ENCODE assay signal across 10 cellular contexts in the genomic region with DNA sequence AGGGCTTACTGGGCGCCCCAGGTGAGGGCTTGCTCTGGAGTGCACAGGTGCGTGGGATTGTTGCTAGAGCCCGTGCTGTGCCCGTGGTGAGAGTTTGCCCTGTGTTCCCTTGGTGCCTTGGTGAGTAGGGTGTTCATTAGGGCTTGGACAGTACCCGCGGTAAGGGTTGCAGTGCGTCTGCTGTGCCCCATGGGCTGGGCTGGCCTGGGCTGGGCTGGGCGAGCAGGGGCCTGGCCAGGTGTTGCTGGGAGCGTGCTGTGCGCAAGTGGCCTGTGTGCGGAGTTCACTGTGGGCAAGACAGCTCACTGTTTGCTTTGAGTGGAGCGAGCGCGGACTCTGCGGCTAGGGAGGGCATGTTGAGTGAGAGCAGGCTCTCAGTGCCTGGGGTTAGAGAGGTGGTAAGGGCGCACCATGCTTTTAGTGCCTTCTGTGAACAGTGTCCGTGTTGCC. TPM values are rescaled to one million over a fixed set of nuclear protein-coding genes. Genes with fewer than 3 reads are reported as not detected.
DNase-seq lines count a peak whose midpoint lies in the region; ATAC-seq and TF ChIP-seq lines count a peak whose summit lies in the region.
"Had no signal": no experiment of that assay in that cellular context is flagged by ENCODE, and none has a peak within 500 bp of the region (broad histone marks: within the 10 kb centered on the region; RNA-seq: fewer than 3 reads in every experiment).

No MANE protein-coding gene starts in this region.

- no peak overlapping the region for H2BK15ac ChIP-seq in mesendoderm (replicated peaks; ENCODE audit: low read depth)

- H3K27ac ChIP-seq in coronary artery (no peak overlapping the region), mesendoderm (ENCODE audit: low read depth, low read length) (no peak overlapping the region)

- H2BK120ac ChIP-seq in mesendoderm (ENCODE audit: low read depth, low read length) = no peak overlapping the region

- no peak for DNase-seq in stimulated activated naive CD8-positive, alpha-beta T cell treated with anti-CD3 and anti-CD28 coated beads, Interleukin-15, Interleukin-2, amounts not matched to agents 100 U/mL and 50 U/mL, for 24 hours
- no peak for DNase-seq in coronary artery (ENCODE audit: low spot score)
- no peak for DNase-seq in mesendoderm
- DNase-seq in globus pallidus (ENCODE audit: low spot score) = no peak
- DNase-seq in NCI-H82 treated with DMSO at 0.1 percent for 48 hours (lab: John Stamatoyannopoulos, UW; ENCODE audit: unreplicated experiment) = no peak

- H3K36me3 Mint-ChIP-seq in stimulated activated naive CD8-positive, alpha-beta T cell treated with anti-CD3 and anti-CD28 coated beads, Interleukin-15, Interleukin-2, amounts not matched to agents 100 ng/mL and 50 ng/mL, for 24 hours (ENCODE audit: low read depth) = no peaks in the 10 kb centered on the region
- H3K36me3 Mint-ChIP-seq: type B pancreatic cell had no signal

- H3K56ac ChIP-seq in mesendoderm (ENCODE audit: low read length) = peak overlapping the region; percentile 44

- H3K36me3 ChIP-seq in mesendoderm (ENCODE audit: control insufficient read depth, insufficient read depth, low read length) = no peaks in the 10 kb centered on the region

- no peak overlapping the region for H3K4me2 ChIP-seq in mesendoderm (ENCODE audit: low read length)

- no peak for ATAC-seq in stimulated activated naive CD8-positive, alpha-beta T cell treated with anti-CD3 and anti-CD28 coated beads, Interleukin-15, Interleukin-2, amounts not matched to agents 100 U/mL and 50 U/mL, for 24 hours
- ATAC-seq in GM18505 (IDR thresholded peaks at IDR 0.05; ENCODE audit: unreplicated experiment) = no peak
- no peak for ATAC-seq in HG03439 (IDR thresholded peaks at IDR 0.05; ENCODE audit: unreplicated experiment)

- WGBS in mesendoderm (ENCODE audit: extremely low coverage, insufficient coverage, low lambda C conversion rate) = no CpG with 5 or more reads among the region's 17 CpGs

- H2AK5ac ChIP-seq in mesendoderm (ENCODE audit: low read length) = no peak overlapping the region

- H3K9ac ChIP-seq in mesendoderm (ENCODE audit: low read length) = no peak overlapping the region

- no peak overlapping the region for H2BK5ac ChIP-seq in mesendoderm (ENCODE audit: low read length)

- H3K27ac Mint-ChIP-seq in stimulated activated naive CD8-positive, alpha-beta T cell treated with anti-CD3 and anti-CD28 coated beads, Interleukin-15, Interleukin-2, amounts not matched to agents 100 ng/mL and 50 ng/mL, for 24 hours = no peak overlapping the region
- H3K27ac Mint-ChIP-seq: type B pancreatic cell had no signal

- no peaks in the 10 kb centered on the region for H3K79me1 ChIP-seq in mesendoderm (ENCODE audit: low read length)

- H3K27me3 Mint-ChIP-seq in stimulated activated naive CD8-positive, alpha-beta T cell treated with anti-CD3 and anti-CD28 coated beads, Interleukin-15, Interleukin-2, amounts not matched to agents 100 ng/mL and 50 ng/mL, for 24 hours = peaks cover 19% of the 10 kb centered on the region

- TF ChIP-seq POLR2A in GM18505 (IDR thresholded peaks at IDR 0.05; ENCODE audit: borderline replicate concordance, extremely low read depth, insufficient read depth, insufficient read length) = no peak

- H3K4me1 ChIP-seq in mesendoderm (ENCODE audit: control insufficient read depth, low read depth, low read length) = peaks cover 3% of the 10 kb centered on the region

- peaks cover 7% of the 10 kb centered on the region for H3K4me1 Mint-ChIP-seq in stimulated activated naive CD8-positive, alpha-beta T cell treated with anti-CD3 and anti-CD28 coated beads, Interleukin-15, Interleukin-2, amounts not matched to agents 100 ng/mL and 50 ng/mL, for 24 hours (ENCODE audit: low read depth)

- H3K27me3 ChIP-seq in mesendoderm (ENCODE audit: insufficient read depth, low read length, poor library complexity) = no peaks in the 10 kb centered on the region

- H3K4me3 ChIP-seq in coronary artery = peak overlapping the region; percentile 75
- H3K4me3 ChIP-seq in mesendoderm (ENCODE audit: low read length) = no peak overlapping the region

- no peaks in the 10 kb centered on the region for H3K9me3 Mint-ChIP-seq in stimulated activated naive CD8-positive, alpha-beta T cell treated with anti-CD3 and anti-CD28 coated beads, Interleukin-15, Interleukin-2, amounts not matched to agents 100 ng/mL and 50 ng/mL, for 24 hours
- H3K9me3 Mint-ChIP-seq: type B pancreatic cell had no signal

- no peak overlapping the region for H3K4ac ChIP-seq in mesendoderm (ENCODE audit: low read depth, low read length)

- H3K18ac ChIP-seq in mesendoderm (ENCODE audit: low read length) = no peak overlapping the region

- H3K4me3 Mint-ChIP-seq in stimulated activated naive CD8-positive, alpha-beta T cell treated with anti-CD3 and anti-CD28 coated beads, Interleukin-15, Interleukin-2, amounts not matched to agents 100 ng/mL and 50 ng/mL, for 24 hours = peak overlapping the region; percentile 70
- H3K4me3 Mint-ChIP-seq: type B pancreatic cell had no signal

- H4K5ac ChIP-seq in mesendoderm (ENCODE audit: low read length) = no peak overlapping the region

- H3K23ac ChIP-seq in mesendoderm (ENCODE audit: low read length) = no peak overlapping the region

- no peak for TF ChIP-seq CTCF in coronary artery (IDR thresholded peaks at IDR 0.05)

- no peak overlapping the region for H4K8ac ChIP-seq in mesendoderm (ENCODE audit: low read depth, low read length)

- no peaks in the 10 kb centered on the region for H3K79me2 ChIP-seq in mesendoderm (ENCODE audit: control insufficient read depth, insufficient read depth, low read length)

RNA-seq across cellular contexts. Expression of gene CR1L, which starts 0.7 kb away (rescaled TPM):
- 0.18 TPM for polyA plus RNA-seq in mesendoderm (2013, experiment 1 of 2)
- 0.11 TPM for polyA plus RNA-seq in mesendoderm (2013, experiment 2 of 2)
- polyA plus RNA-seq: small intestine had no signal
